Comparison of ENCODE assay signal across 10 cellular contexts in the genomic region with DNA sequence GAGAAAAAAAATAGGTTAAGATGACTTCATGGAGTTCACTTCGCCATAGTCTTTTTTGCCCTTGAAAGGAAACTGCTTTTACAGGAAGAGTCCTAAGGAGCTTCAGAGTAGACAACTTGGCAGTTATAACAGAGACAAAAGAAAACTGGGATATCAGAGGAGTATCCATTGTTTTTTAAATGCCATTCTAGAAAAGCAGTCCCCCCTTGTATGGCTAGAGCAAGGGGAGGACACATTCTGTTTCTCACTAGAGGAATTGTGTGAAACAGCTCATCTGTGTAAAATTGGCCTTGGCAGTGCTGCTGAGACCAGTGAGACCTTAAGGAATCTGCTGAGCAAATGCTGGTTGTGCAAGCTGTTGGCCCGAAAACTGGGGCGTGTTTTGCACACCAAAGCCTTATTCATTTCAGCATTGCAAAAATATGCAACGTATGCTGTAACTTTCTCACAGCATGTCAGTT.
DNase-seq lines count a peak whose midpoint lies in the region; ATAC-seq and TF ChIP-seq lines count a peak whose summit lies in the region.
"Had no signal": no experiment of that assay in that cellular context is flagged by ENCODE, and none has a peak within 500 bp of the region (broad histone marks: within the 10 kb centered on the region; RNA-seq: fewer than 3 reads in every experiment).

No MANE protein-coding gene starts in this region.

- in situ Hi-C loops in astrocyte of the spinal cord (cut with HindIII; ENCODE audit: low sequenced_read_pairs), result no loop called here

- H3K9me3 Mint-ChIP-seq in CD14-positive monocyte, result peaks cover 0 to 3% (median 0%) of the 10 kb centered on the region in 7 donors
- H3K9me3 Mint-ChIP-seq: activated B cell treated with CpG ODN at 0.5 μM for 24 hours had no signal

- DNase-seq in CD14-positive monocyte (ENCODE audit: low spot score), result peak; percentile 49
- DNase-seq in astrocyte of the spinal cord (ENCODE audit: low read depth, low spot score), result peak; percentile 46
- peak; percentile 65 for DNase-seq in left cardiac atrium
- peak; percentile 93 for DNase-seq in posterior vena cava (ENCODE audit: low spot score)
- DNase-seq in HuH-7 (ENCODE audit: low spot score), result no peak
- no peak for DNase-seq in NCI-H226
- DNase-seq: activated B cell treated with CpG ODN at 0.5 μM for 24 hours; activated naive CD4-positive, alpha-beta T cell treated with anti-CD3 and anti-CD28 coated beads, Interleukin-2, amount 50 U/mL, for 16 hours had no signal

- H3K27ac Mint-ChIP-seq in CD14-positive monocyte, result peak overlapping the region; percentile 51 to 85 (median 75)
- H3K27ac Mint-ChIP-seq: activated B cell treated with CpG ODN at 0.5 μM for 24 hours had no signal

- TF ChIP-seq CTCF in CD14-positive monocyte (IDR thresholded peaks at IDR 0.05) (no peak), astrocyte of the spinal cord (IDR thresholded peaks at IDR 0.05; ENCODE audit: low read depth, low read length) (no peak)

- peaks cover 51% of the 10 kb centered on the region for H3K4me1 Mint-ChIP-seq in CD14-positive monocyte
- H3K4me1 Mint-ChIP-seq: activated B cell treated with CpG ODN at 0.5 μM for 24 hours had no signal

- intact Hi-C loops in CD14-positive monocyte (cut with micrococcal nuclease) (no loop called here), left cardiac atrium (cut with DNase I) (loop anchor here in 1 of 2 donors (10.0 kb wide), 1 partner anchor 88 kb away; no protein-coding TSS in a partner anchor), posterior vena cava (cut with DNase I) (no loop called here)

- ATAC-seq in left cardiac atrium (peak; percentile 29 to 51), HG03045 (IDR thresholded peaks at IDR 0.05; ENCODE audit: unreplicated experiment) (no peak), GM19455 (IDR thresholded peaks at IDR 0.05; ENCODE audit: unreplicated experiment) (no peak)

- no peaks in the 10 kb centered on the region for H3K27me3 Mint-ChIP-seq in CD14-positive monocyte (ENCODE audit: low read depth in 3 of 3)
- H3K27me3 Mint-ChIP-seq: activated B cell treated with CpG ODN at 0.5 μM for 24 hours had no signal

- H3K4me3 ChIP-seq in astrocyte of the spinal cord (ENCODE audit: low read depth, low read length), result no peak overlapping the region

- H3K4me3 Mint-ChIP-seq in CD14-positive monocyte, result no peak overlapping the region
- H3K4me3 Mint-ChIP-seq: activated B cell treated with CpG ODN at 0.5 μM for 24 hours had no signal

- peaks cover 17 to 18% of the 10 kb centered on the region in 2 donors for H3K36me3 Mint-ChIP-seq in CD14-positive monocyte

Comparison
In these comparisons a context has a peak if more than half of its experiments do, and no peak if none do; other contexts are left out.
1. DNase-seq: peak in CD14-positive monocyte (single experiment), astrocyte of the spinal cord (single experiment), left cardiac atrium (single experiment) and posterior vena cava (single experiment); none in HuH-7 (single experiment) and NCI-H226 (single experiment).
2. ATAC-seq: peak in left cardiac atrium (2 of 2); none in HG03045 (single experiment) and GM19455 (single experiment).